Comparison of ENCODE assay signal across 2 cellular contexts in genomic region chr13:29582171-29582570, GRCh38.
TF ChIP-seq lines count a peak whose summit lies in the region.

No MANE protein-coding gene starts in this region.

TF ChIP-seq in IMR-90, 13 proteins besides CTCF, POLR2A, EP300 and RAD21:
- TF ChIP-seq, protein P1, sequence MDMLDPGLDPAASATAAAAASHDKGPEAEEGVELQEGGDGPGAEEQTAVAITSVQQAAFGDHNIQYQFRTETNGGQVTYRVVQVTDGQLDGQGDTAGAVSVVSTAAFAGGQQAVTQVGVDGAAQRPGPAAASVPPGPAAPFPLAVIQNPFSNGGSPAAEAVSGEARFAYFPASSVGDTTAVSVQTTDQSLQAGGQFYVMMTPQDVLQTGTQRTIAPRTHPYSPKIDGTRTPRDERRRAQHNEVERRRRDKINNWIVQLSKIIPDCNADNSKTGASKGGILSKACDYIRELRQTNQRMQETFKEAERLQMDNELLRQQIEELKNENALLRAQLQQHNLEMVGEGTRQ (IDR thresholded peaks at IDR 0.05; ENCODE audit: low read depth, low read length), result no peak
- no peak for TF ChIP-seq CHD1 (IDR thresholded peaks at IDR 0.05; ENCODE audit: low read depth, low read length)
- no peak for TF ChIP-seq RFX5 (IDR thresholded peaks at IDR 0.05; ENCODE audit: low read depth, low read length)
- no peak for TF ChIP-seq FOS (IDR thresholded peaks at IDR 0.05; ENCODE audit: low read depth, low read length)

TF ChIP-seq in GM12878, 131 proteins besides CTCF, POLR2A, EP300 and RAD21:
- TF ChIP-seq SMARCA5 (IDR thresholded peaks at IDR 0.05) (no peak), FOS (IDR thresholded peaks at IDR 0.05; ENCODE audit: borderline replicate concordance, extremely low read depth, insufficient read length) (no peak), MTA2 (IDR thresholded peaks at IDR 0.05; ENCODE audit: low read depth) (no peak)
